ENCODE assay signal across 8 cellular contexts in the genomic region with DNA sequence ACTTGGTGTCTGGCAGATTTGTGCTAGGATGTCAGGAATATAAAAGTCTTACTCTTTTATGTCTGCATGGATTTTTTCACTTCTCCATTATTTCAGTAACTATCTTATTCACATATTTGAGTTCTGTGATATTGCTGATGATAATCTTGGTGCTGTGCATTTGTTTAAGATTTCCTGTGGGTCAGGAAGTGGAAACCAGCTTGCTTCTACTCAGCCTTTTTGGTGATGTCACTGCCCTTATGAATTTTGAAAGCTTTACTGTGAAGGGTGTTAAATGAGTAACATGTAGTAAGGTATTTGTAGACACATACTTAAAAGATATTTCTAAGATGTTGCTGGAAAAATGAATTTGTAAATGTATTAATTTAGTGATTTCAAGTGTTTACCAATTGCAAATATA.
DNase-seq lines count a peak whose midpoint lies in the region; ATAC-seq and TF ChIP-seq lines count a peak whose summit lies in the region.

No MANE protein-coding gene starts in this region.

- in situ Hi-C loops in GM13977 (cut with MboI; ENCODE audit: low pct_unique_long_range_greater_than_20kb, low sequenced_read_pairs, unreplicated experiment) = loop anchor here (25.0 kb wide), 2 partner anchors 320 to 445 kb away; partner anchors contain the start of genes MRPS17, NIPSNAP2 and PHKG1

- DNase-seq in GM13977 (ENCODE audit: low spot score) = peak; percentile 15
- DNase-seq in GM20000 (ENCODE audit: low spot score) = peak; percentile 49
- DNase-seq in central memory CD4-positive, alpha-beta T cell = peak; percentile 11
- no peak for DNase-seq in HuH-7.5 (ENCODE audit: low spot score)
- DNase-seq in effector CD8-positive, alpha-beta T cell (lab: John Stamatoyannopoulos, UW) = no peak
- DNase-seq in NCI-H146 treated with DMSO at 0.1 percent for 48 hours (lab: John Stamatoyannopoulos, UW; ENCODE audit: unreplicated experiment) = no peak
- DNase-seq in NCI-H1048 (lab: John Stamatoyannopoulos, UW) = no peak

- peak; percentile 62 for ATAC-seq in HG03280 (IDR thresholded peaks at IDR 0.05; ENCODE audit: unreplicated experiment)

- no peak for TF ChIP-seq CTCF in GM13977 (IDR thresholded peaks at IDR 0.05; ENCODE audit: extremely low read depth, insufficient read depth, missing control alignments)
- no peak for TF ChIP-seq CTCF in GM20000 (IDR thresholded peaks at IDR 0.05; ENCODE audit: extremely low read depth, missing control alignments)

Comparison
In these comparisons a context has a peak if more than half of its experiments do, and no peak if none do; other contexts are left out.
1. DNase-seq: peak in GM13977 (single experiment), GM20000 (single experiment) and central memory CD4-positive, alpha-beta T cell (single experiment); none in HuH-7.5 (single experiment), effector CD8-positive, alpha-beta T cell (single experiment), NCI-H146 treated with DMSO at 0.1 percent for 48 hours (single experiment) and NCI-H1048 (single experiment).